In the genomic region with DNA sequence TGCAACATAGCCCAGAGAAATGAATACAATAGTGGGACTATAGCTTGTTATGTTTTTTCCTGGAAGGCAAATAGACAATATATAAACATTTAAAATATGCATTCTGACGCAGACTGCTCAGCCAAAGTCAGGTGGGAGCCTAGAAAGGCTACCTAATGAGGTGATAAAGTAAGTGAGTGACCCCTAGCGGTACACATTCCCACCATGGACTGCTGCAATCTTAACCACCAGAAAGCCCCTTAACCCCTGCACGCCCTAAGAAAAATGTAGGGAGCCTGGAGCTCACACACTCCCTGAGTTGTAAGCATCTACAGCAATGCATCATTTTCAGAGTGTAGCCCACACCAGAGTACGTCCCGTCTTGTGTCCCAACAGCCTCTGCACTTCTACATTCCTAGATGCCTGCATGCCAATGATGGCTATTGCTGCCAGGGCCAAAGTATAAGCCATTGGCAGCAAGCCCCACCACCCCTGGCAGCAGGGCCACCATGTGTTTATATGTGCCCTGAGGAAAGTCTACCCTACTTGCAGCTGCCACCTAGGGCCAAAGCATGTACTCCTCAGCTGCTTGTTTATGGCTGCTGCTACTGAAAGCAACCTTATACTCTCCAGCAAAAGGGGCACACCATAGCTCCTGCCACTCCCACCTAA, we compare ENCODE assay signal across 1 cellular context.
TF ChIP-seq lines count a peak whose summit lies in the region.

No MANE protein-coding gene starts in this region.

TF ChIP-seq in WTC11, 78 proteins besides CTCF, POLR2A, EP300 and RAD21 (continued from another document):
- TF ChIP-seq, protein P1, sequence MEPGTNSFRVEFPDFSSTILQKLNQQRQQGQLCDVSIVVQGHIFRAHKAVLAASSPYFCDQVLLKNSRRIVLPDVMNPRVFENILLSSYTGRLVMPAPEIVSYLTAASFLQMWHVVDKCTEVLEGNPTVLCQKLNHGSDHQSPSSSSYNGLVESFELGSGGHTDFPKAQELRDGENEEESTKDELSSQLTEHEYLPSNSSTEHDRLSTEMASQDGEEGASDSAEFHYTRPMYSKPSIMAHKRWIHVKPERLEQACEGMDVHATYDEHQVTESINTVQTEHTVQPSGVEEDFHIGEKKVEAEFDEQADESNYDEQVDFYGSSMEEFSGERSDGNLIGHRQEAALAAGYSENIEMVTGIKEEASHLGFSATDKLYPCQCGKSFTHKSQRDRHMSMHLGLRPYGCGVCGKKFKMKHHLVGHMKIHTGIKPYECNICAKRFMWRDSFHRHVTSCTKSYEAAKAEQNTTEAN (CRISPR knock-in tag; IDR thresholded peaks at IDR 0.05), result no peak
